ENCODE assay signal across 9 cellular contexts in the genomic region with DNA sequence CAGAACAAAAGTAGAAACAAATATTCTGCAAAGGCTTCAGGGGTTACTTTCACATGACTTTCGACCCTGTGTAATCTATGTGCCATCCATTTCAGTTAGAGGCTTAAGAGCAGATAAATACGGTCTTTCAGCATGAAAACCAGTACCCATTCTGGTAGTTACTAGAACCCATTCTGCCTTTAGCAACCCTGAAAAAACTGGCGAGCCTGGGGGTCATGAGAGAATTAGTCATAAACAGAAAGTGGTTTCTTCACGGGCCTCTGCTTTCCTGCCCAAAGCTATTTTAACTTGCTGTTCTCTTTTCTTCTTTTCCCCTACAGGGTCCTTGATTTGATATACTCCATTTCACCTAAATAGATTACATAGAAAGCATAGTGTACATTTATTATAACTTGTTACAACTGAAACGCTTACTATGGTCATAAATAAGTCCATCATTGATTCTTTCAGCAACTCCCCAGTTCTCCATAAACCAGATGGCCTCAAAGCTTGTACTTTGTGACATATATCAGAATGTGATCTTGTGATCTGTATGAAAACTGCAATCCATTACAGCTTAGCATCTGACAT. TPM values are rescaled to one million over a fixed set of nuclear protein-coding genes. Genes with fewer than 3 reads are reported as not detected.
A peak's percentile ranks its signal among the peaks of the same experiment; 100 is the strongest.
DNase-seq lines count a peak whose midpoint lies in the region; ATAC-seq and TF ChIP-seq lines count a peak whose summit lies in the region.
"Had no signal": no experiment of that assay in that cellular context is flagged by ENCODE, and none has a peak within 500 bp of the region (broad histone marks: within the 10 kb centered on the region; RNA-seq: fewer than 3 reads in every experiment).

No MANE protein-coding gene starts in this region.

- no peak for TF ChIP-seq CTCF in cardiac fibroblast (IDR thresholded peaks at IDR 0.05; ENCODE audit: low read depth, low read length)

- peak; percentile 52 for DNase-seq in ELR (ENCODE audit: low read depth)
- DNase-seq in cardiac fibroblast (ENCODE audit: low read depth in 2 of 2): peak; percentile 24 to 39
- DNase-seq in NCI-H748 treated with DMSO at 0.1 percent for 48 hours (lab: John Stamatoyannopoulos, UW): no peak
- no peak for DNase-seq in dermis blood vessel endothelial cell
- DNase-seq in activated CD4-positive, CD25-positive, alpha-beta regulatory T cell treated with anti-CD3 and anti-CD28 coated beads, Interleukin-2, amount 50 U/mL, for 72 hours: no peak

- H3K4me3 ChIP-seq in cardiac fibroblast (replicated peaks in 1 of 2; ENCODE audit: low read depth in 2 of 2, low read length in 2 of 2): no peak overlapping the region
- H3K4me3 ChIP-seq: cardiac muscle cell had no signal

- ATAC-seq in GM21381 (IDR thresholded peaks at IDR 0.05; ENCODE audit: unreplicated experiment): peak; percentile 67
- ATAC-seq in HG03520 (IDR thresholded peaks at IDR 0.05; ENCODE audit: unreplicated experiment): peak; percentile 73
- ATAC-seq in esophagus mucosa: no peak

RNA-seq across cellular contexts. Expression of a gene that starts 48.3 kb away (rescaled TPM):
- total RNA-seq in esophagus mucosa (24.9 TPM), dermis blood vessel endothelial cell (111 and 126 TPM in 2 replicates)

RNA-seq across cellular contexts. Expression of a gene that starts 59.5 kb away (rescaled TPM):
- 20.8 TPM for total RNA-seq in esophagus mucosa
- 1.2 and 4.4 TPM in 2 replicates for total RNA-seq in dermis blood vessel endothelial cell
- total RNA-seq: cardiac muscle cell had no signal

Comparison
In these comparisons a context has a peak if more than half of its experiments do, and no peak if none do; other contexts are left out.
1. DNase-seq: peak in ELR (single experiment) and cardiac fibroblast (2 of 2); none in NCI-H748 treated with DMSO at 0.1 percent for 48 hours (single experiment), dermis blood vessel endothelial cell (single experiment) and activated CD4-positive, CD25-positive, alpha-beta regulatory T cell treated with anti-CD3 and anti-CD28 coated beads, Interleukin-2, amount 50 U/mL, for 72 hours (single experiment).